In the genomic region with DNA sequence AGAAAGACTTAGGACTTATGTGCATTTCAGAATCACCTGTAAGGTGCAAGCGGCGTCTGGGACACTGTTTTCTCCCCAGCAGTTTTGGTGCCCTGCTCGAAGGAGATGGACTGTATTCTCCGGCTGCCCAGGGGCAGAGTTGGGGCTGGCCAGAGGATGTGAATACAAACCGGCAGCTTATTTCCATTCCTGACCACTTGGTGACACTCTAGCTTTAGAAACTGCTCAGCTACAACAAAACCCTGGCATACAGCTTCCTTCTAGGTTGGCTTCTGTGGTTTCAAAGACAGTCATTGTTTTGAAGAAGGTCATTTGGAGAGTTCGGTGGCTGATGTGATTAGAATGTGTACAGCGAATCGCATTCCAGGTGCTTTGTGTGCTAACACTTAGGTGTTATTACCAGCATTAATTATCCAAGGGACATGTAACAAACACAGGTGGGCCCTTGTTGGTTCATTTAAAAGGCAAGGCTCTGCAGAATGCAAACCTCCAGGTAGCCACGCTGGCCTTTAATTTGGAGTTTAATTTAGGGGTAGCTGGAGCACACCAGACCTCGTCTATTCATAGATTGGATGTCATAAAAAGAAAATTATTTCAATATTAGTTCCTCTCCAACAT, we compare ENCODE assay signal across 8 cellular contexts.
DNase-seq lines count a peak whose midpoint lies in the region; ATAC-seq, FAIRE-seq and TF ChIP-seq lines count a peak whose summit lies in the region.

No MANE protein-coding gene starts in this region.

- H3K27ac Mint-ChIP-seq in Caco-2 (ENCODE audit: unreplicated experiment): no peak overlapping the region
- no peak overlapping the region for H3K27ac Mint-ChIP-seq in activated naive CD8-positive, alpha-beta T cell treated with anti-CD3 and anti-CD28 coated beads, Interleukin-2, amount 50 U/mL, for 24 hours

- H3K4me1 Mint-ChIP-seq in Caco-2 (ENCODE audit: low read depth, unreplicated experiment): no peaks in the 10 kb centered on the region
- no peaks in the 10 kb centered on the region for H3K4me1 Mint-ChIP-seq in activated naive CD8-positive, alpha-beta T cell treated with anti-CD3 and anti-CD28 coated beads, Interleukin-2, amount 50 U/mL, for 24 hours

- CTCF ChIA-PET in Caco-2 (lab: Charles Lee): interaction anchor here (1.3 to 1.9 kb wide), 2 partner anchors 132 to 808 kb away, joined by 6 to 10 read pairs; no protein-coding TSS in a partner anchor

- ATAC-seq in HG03103 (IDR thresholded peaks at IDR 0.05; ENCODE audit: low read depth, unreplicated experiment) (peak; percentile 94), left ventricle myocardium superior (peak; percentile 51)
- ATAC-seq in activated naive CD8-positive, alpha-beta T cell treated with anti-CD3 and anti-CD28 coated beads, Interleukin-2, amount 50 U/mL, for 24 hours: peak; percentile 57

- no peaks in the 10 kb centered on the region for H3K9me3 Mint-ChIP-seq in Caco-2 (ENCODE audit: unreplicated experiment)
- H3K9me3 Mint-ChIP-seq in activated naive CD8-positive, alpha-beta T cell treated with anti-CD3 and anti-CD28 coated beads, Interleukin-2, amount 50 U/mL, for 24 hours: no peaks in the 10 kb centered on the region

- POLR2A ChIA-PET in Caco-2 (lab: Charles Lee): no interaction called here

- H3K27me3 Mint-ChIP-seq in Caco-2 (ENCODE audit: insufficient read depth, unreplicated experiment): peaks cover 5% of the 10 kb centered on the region
- H3K27me3 Mint-ChIP-seq in activated naive CD8-positive, alpha-beta T cell treated with anti-CD3 and anti-CD28 coated beads, Interleukin-2, amount 50 U/mL, for 24 hours: peaks cover 1% of the 10 kb centered on the region

- H3K4me1 ChIP-seq in Caco-2: no peaks in the 10 kb centered on the region

- no TSS peak for BruUV-seq in Caco-2 (replicated peaks; lab: Mats Ljungman, UMichigan)

- H3K4me3 ChIP-seq in Caco-2 (ENCODE audit: low read depth, low read length): no peak overlapping the region

- no peak overlapping the region for H3K4me3 Mint-ChIP-seq in Caco-2 (ENCODE audit: unreplicated experiment)
- H3K4me3 Mint-ChIP-seq in activated naive CD8-positive, alpha-beta T cell treated with anti-CD3 and anti-CD28 coated beads, Interleukin-2, amount 50 U/mL, for 24 hours: no peak overlapping the region

- H3K9me3 ChIP-seq in Caco-2: no peaks in the 10 kb centered on the region

- TF ChIP-seq CTCF in Caco-2 (IDR thresholded peaks at IDR 0.05; ENCODE audit: insufficient read depth in 1 of 2, low read depth in 1 of 2, low read length in 1 of 2, severe bottlenecking in 1 of 2, unreplicated experiment in 1 of 2): peak in 1 of 2 experiments; percentile 66

- no peaks in the 10 kb centered on the region for H3K27me3 ChIP-seq in Caco-2 (replicated peaks; ENCODE audit: control insufficient read depth, insufficient read depth, low read length)

- intact Hi-C loops in Caco-2 (cut with micrococcal nuclease; ENCODE audit: unreplicated experiment): loop anchor here (1.0 to 5.0 kb wide), 5 partner anchors 132 to 1276 kb away; no protein-coding TSS in a partner anchor
- intact Hi-C loops in left ventricle myocardium superior (cut with micrococcal nuclease): no loop called here

- peaks cover 5% of the 10 kb centered on the region for H3K36me3 Mint-ChIP-seq in Caco-2 (ENCODE audit: insufficient read depth, unreplicated experiment)
- H3K36me3 Mint-ChIP-seq in activated naive CD8-positive, alpha-beta T cell treated with anti-CD3 and anti-CD28 coated beads, Interleukin-2, amount 50 U/mL, for 24 hours (ENCODE audit: low read depth): no peaks in the 10 kb centered on the region

- no peak for FAIRE-seq in GM19239 (lab: Jason Lieb, UNC)

- H3K36me3 ChIP-seq in Caco-2 (ENCODE audit: control insufficient read depth, insufficient read depth, low read length): no peaks in the 10 kb centered on the region

- DNase-seq in Caco-2: peak; percentile 38 to 52
- peak; percentile 2 for DNase-seq in GM19239 (ENCODE audit: insufficient read length, low spot score)
- DNase-seq in NCI-H2227 treated with DMSO at 0.1 percent for 48 hours (lab: John Stamatoyannopoulos, UW): peak; percentile 65
- no peak for DNase-seq in activated naive CD8-positive, alpha-beta T cell treated with anti-CD3 and anti-CD28 coated beads, Interleukin-2, amount 50 U/mL, for 24 hours
- DNase-seq in left ventricle myocardium superior: no peak
- DNase-seq in renal cortical epithelial cell (ENCODE audit: low read depth): peak; percentile 79
- no peak for DNase-seq in stimulated activated CD4-positive, alpha-beta T cell treated with anti-CD3 and anti-CD28 coated beads, Interleukin-4, amount 100 ng/mL, for 24 hours

Comparison
In these comparisons a context has a peak if more than half of its experiments do, and no peak if none do; other contexts are left out.
1. DNase-seq: peak in Caco-2 (2 of 2), GM19239 (single experiment), NCI-H2227 treated with DMSO at 0.1 percent for 48 hours (single experiment) and renal cortical epithelial cell (single experiment); none in activated naive CD8-positive, alpha-beta T cell treated with anti-CD3 and anti-CD28 coated beads, Interleukin-2, amount 50 U/mL, for 24 hours (single experiment), left ventricle myocardium superior (single experiment) and stimulated activated CD4-positive, alpha-beta T cell treated with anti-CD3 and anti-CD28 coated beads, Interleukin-4, amount 100 ng/mL, for 24 hours (single experiment).
2. Peak in every context shown above with its lines, with median percentiles within 50 percentile points of each other: ATAC-seq.